In the genomic region with DNA sequence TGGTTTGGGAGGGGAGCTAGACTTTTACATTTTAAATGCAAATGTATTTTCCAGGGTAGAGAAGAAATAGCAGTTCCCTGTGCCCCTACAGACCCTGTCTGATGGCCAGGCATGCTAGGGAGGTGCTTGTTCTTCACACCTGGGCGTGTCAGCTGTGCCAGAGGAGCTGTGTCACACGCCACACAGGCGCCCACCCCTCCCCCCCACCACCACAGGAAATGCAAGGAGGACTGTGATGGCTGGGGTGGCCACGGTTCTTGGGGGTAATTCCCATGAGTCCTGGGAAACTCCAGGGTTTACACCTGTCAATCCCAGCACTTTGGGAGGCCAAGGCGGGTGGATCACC, we compare ENCODE assay signal across 13 cellular contexts.
A peak's percentile ranks its signal among the peaks of the same experiment; 100 is the strongest.
DNase-seq lines count a peak whose midpoint lies in the region; ATAC-seq lines count a peak whose summit lies in the region.
"Had no signal": no experiment of that assay in that cellular context is flagged by ENCODE, and none has a peak within 500 bp of the region (broad histone marks: within the 10 kb centered on the region; RNA-seq: fewer than 3 reads in every experiment).

No MANE protein-coding gene starts in this region.

- peaks cover 64% of the 10 kb centered on the region for H3K36me3 Mint-ChIP-seq in activated CD8-positive, alpha-beta memory T cell treated with anti-CD3 and anti-CD28 coated beads, Interleukin-2, amount 10 ng/mL, durations not matched to agents 7 days and 5 days
- peaks cover 72% of the 10 kb centered on the region for H3K36me3 Mint-ChIP-seq in stimulated activated memory B cell treated with anti-CD40 and anti-IgM and Interleukin-4, amounts not matched to agents 10 μg/mL and 1 μg/mL and 100 μg/mL, for 72 hours

- no peaks in the 10 kb centered on the region for H3K27me3 Mint-ChIP-seq in activated CD8-positive, alpha-beta memory T cell treated with anti-CD3 and anti-CD28 coated beads, Interleukin-2, amount 10 ng/mL, durations not matched to agents 7 days and 5 days
- no peaks in the 10 kb centered on the region for H3K27me3 Mint-ChIP-seq in stimulated activated memory B cell treated with anti-CD40 and anti-IgM and Interleukin-4, amounts not matched to agents 10 μg/mL and 1 μg/mL and 100 μg/mL, for 72 hours

- H3K4me1 Mint-ChIP-seq in activated CD8-positive, alpha-beta memory T cell treated with anti-CD3 and anti-CD28 coated beads, Interleukin-2, amount 10 ng/mL, durations not matched to agents 7 days and 5 days: peaks cover 40% of the 10 kb centered on the region
- H3K4me1 Mint-ChIP-seq in stimulated activated memory B cell treated with anti-CD40 and anti-IgM and Interleukin-4, amounts not matched to agents 10 μg/mL and 1 μg/mL and 100 μg/mL, for 72 hours: peaks cover 45% of the 10 kb centered on the region

- H3K27ac Mint-ChIP-seq in activated CD8-positive, alpha-beta memory T cell treated with anti-CD3 and anti-CD28 coated beads, Interleukin-2, amount 10 ng/mL, durations not matched to agents 7 days and 5 days: peak overlapping the region; percentile 64
- H3K27ac Mint-ChIP-seq in stimulated activated memory B cell treated with anti-CD40 and anti-IgM and Interleukin-4, amounts not matched to agents 10 μg/mL and 1 μg/mL and 100 μg/mL, for 72 hours: peak overlapping the region; percentile 73

- peak; percentile 70 for DNase-seq in NK-92 treated with Interleukin-12 subunit alpha and Interleukin-12 subunit beta, amount 100 ng/mL, for 24 hours (lab: John Stamatoyannopoulos, UW)
- DNase-seq in NK-92 (lab: John Stamatoyannopoulos, UW; ENCODE audit: unreplicated experiment): no peak
- peak; percentile 47 for DNase-seq in activated CD8-positive, alpha-beta memory T cell treated with anti-CD3 and anti-CD28 coated beads, Interleukin-2, amount 10 ng/mL, durations not matched to agents 7 days and 5 days
- peak; percentile 11 for DNase-seq in effector CD8-positive, alpha-beta T cell (lab: John Stamatoyannopoulos, UW)
- DNase-seq in kidney tubule cell (ENCODE audit: low spot score): no peak
- DNase-seq: DMS79 treated with DMSO at 0.1 percent for 48 hours, dorsolateral prefrontal cortex, head of caudate nucleus, lower lobe of right lung, NCI-H187 treated with DMSO at 0.1 percent for 48 hours had no signal

- CTCF ChIA-PET in activated CD8-positive, alpha-beta memory T cell treated with anti-CD3 and anti-CD28 coated beads, Interleukin-2, amount 10 ng/mL, durations not matched to agents 7 days and 5 days (lab: Charles Lee): interaction anchor here (0.9 to 5.1 kb wide), 19 partner anchors 9 to 619 kb away, joined by 3 to 35 read pairs (median 4); no protein-coding TSS in a partner anchor

- H3K9me3 Mint-ChIP-seq in activated CD8-positive, alpha-beta memory T cell treated with anti-CD3 and anti-CD28 coated beads, Interleukin-2, amount 10 ng/mL, durations not matched to agents 7 days and 5 days (ENCODE audit: low read depth): no peaks in the 10 kb centered on the region
- H3K9me3 Mint-ChIP-seq in stimulated activated memory B cell treated with anti-CD40 and anti-IgM and Interleukin-4, amounts not matched to agents 10 μg/mL and 1 μg/mL and 100 μg/mL, for 72 hours: no peaks in the 10 kb centered on the region

- H3K4me3 Mint-ChIP-seq in activated CD8-positive, alpha-beta memory T cell treated with anti-CD3 and anti-CD28 coated beads, Interleukin-2, amount 10 ng/mL, durations not matched to agents 7 days and 5 days: no peak overlapping the region
- H3K4me3 Mint-ChIP-seq in stimulated activated memory B cell treated with anti-CD40 and anti-IgM and Interleukin-4, amounts not matched to agents 10 μg/mL and 1 μg/mL and 100 μg/mL, for 72 hours: no peak overlapping the region

- peak; percentile 65 for ATAC-seq in activated CD8-positive, alpha-beta memory T cell treated with anti-CD3 and anti-CD28 coated beads, Interleukin-2, amount 10 ng/mL, durations not matched to agents 7 days and 5 days
- ATAC-seq in stimulated activated memory B cell treated with anti-CD40 and anti-IgM and Interleukin-4, amounts not matched to agents 10 μg/mL and 1 μg/mL and 100 μg/mL, for 72 hours: no peak
- ATAC-seq in GM21723 (IDR thresholded peaks at IDR 0.05; ENCODE audit: unreplicated experiment) (no peak), HG02623 (IDR thresholded peaks at IDR 0.05; ENCODE audit: unreplicated experiment) (no peak)
- ATAC-seq: lower lobe of right lung had no signal

Comparison
In these comparisons a context has a peak if more than half of its experiments do, and no peak if none do; other contexts are left out.
1. DNase-seq: peak in NK-92 treated with Interleukin-12 subunit alpha and Interleukin-12 subunit beta, amount 100 ng/mL, for 24 hours (single experiment), activated CD8-positive, alpha-beta memory T cell treated with anti-CD3 and anti-CD28 coated beads, Interleukin-2, amount 10 ng/mL, durations not matched to agents 7 days and 5 days (single experiment) and effector CD8-positive, alpha-beta T cell (single experiment); none in NK-92 (single experiment) and kidney tubule cell (single experiment).